ENCODE assay signal across 8 cellular contexts in genomic region chr3:38649500-38650247, GRCh38. TPM values are rescaled to one million over a fixed set of nuclear protein-coding genes. Genes with fewer than 3 reads are reported as not detected.
DNase-seq lines count a peak whose midpoint lies in the region; ATAC-seq and TF ChIP-seq lines count a peak whose summit lies in the region.

TSS of gene SCN5A (minus strand) at chr3:38649687. CDS start at chr3:38633307, 16,380 bp downstream.

- DNase-seq in T1000 (lab: John Stamatoyannopoulos, UW) (peak; percentile 52), cardiac fibroblast (ENCODE audit: low read depth in 2 of 2) (peak; percentile 2 to 28), left lobe of liver (ENCODE audit: low spot score) (peak; percentile 54), globus pallidus (ENCODE audit: low spot score) (no peak)
- peak; percentile 61 for DNase-seq in stimulated activated CD4-positive, alpha-beta T cell treated with anti-CD3 and anti-CD28 coated beads, Interleukin-4, amount 100 ng/mL, for 1 hour

- no peak for TF ChIP-seq CTCF in cardiac fibroblast (IDR thresholded peaks at IDR 0.05; ENCODE audit: low read depth, low read length)

- ATAC-seq in GM18498 (IDR thresholded peaks at IDR 0.05; ENCODE audit: unreplicated experiment), result peak; percentile 63
- peak; percentile 32 for ATAC-seq in HG03558 (IDR thresholded peaks at IDR 0.05; ENCODE audit: extremely low read depth, unreplicated experiment)
- ATAC-seq in left lobe of liver, result peak; percentile 78
- ATAC-seq in GM18858 (IDR thresholded peaks at IDR 0.05; ENCODE audit: unreplicated experiment), result no peak

- H3K4me3 ChIP-seq in cardiac fibroblast (replicated peaks in 1 of 2; ENCODE audit: low read depth in 2 of 2, low read length in 2 of 2), result peak within 1 kb of the TSS; percentile 35 to 61

RNA-seq across cellular contexts. Expression of gene SCN5A, which starts in this region (rescaled TPM):
- 0.05 TPM for total RNA-seq in left lobe of liver

Comparison
In these comparisons a context has a peak if more than half of its experiments do, and no peak if none do; other contexts are left out.
1. Peak in DNase-seq and ATAC-seq in left lobe of liver; RNA of the gene not detected or under 1 TPM.